17 cellular contexts compared by ENCODE assay signal in the genomic region with DNA sequence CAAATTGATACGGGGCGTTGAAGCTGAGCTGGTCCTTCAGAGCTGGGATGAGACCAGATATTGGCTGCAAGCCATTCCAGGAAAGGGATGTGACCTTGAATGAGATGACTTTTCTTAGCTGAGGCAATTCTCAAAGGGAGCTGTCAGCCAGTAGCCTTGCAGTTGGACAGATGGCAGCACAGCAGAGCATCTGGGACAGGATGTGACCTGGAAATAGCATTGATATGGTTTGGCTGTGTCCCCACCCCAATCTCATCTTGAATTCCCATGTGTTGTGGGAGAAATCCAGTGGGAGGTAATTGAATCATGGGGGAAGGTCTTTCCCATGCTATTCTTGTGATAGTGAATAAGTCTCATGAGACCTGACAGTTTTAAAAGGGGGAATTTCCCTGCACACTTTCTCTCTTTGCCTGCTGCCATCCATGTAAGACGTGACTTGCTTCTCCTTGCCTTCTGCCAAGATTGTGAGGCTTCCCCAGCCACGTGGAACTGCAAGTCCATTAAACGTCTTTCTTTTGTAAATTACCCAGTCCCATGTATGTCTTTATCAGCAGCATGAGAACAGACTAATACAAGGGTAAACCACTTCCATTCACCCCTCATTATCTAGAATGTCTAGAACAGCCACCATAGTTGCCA.
"Had no signal": no experiment of that assay in that cellular context is flagged by ENCODE, and none has a peak within 500 bp of the region (broad histone marks: within the 10 kb centered on the region; RNA-seq: fewer than 3 reads in every experiment).

No MANE protein-coding gene starts in this region.

- ATAC-seq: activated CD8-positive, alpha-beta memory T cell treated with anti-CD3 and anti-CD28 coated beads, Interleukin-2, amount 10 ng/mL, durations not matched to agents 7 days and 5 days; activated naive CD8-positive, alpha-beta T cell treated with anti-CD3 and anti-CD28 coated beads, Interleukin-2, amount 50 U/mL, for 24 hours; left lobe of liver; stimulated activated naive B cell treated with anti-CD40 and anti-IgM and Interleukin-4, amounts not matched to agents 10 μg/mL and 1 μg/mL and 100 μg/mL, for 72 hours; T-helper 17 cell had no signal

- H3K9me3 ChIP-seq: colonic mucosa, thyroid gland had no signal

- H3K4me1 ChIP-seq: colonic mucosa, thyroid gland had no signal

- H3K4me3 ChIP-seq: colonic mucosa, thyroid gland had no signal

- H3K27me3 ChIP-seq: colonic mucosa, thyroid gland had no signal

- DNase-seq: activated CD4-positive, alpha-beta memory T cell treated with anti-CD3 and anti-CD28 coated beads for 36 hours; activated CD8-positive, alpha-beta memory T cell treated with anti-CD3 and anti-CD28 coated beads, Interleukin-2, amount 10 ng/mL, durations not matched to agents 7 days and 5 days; activated naive CD4-positive, alpha-beta T cell treated with Interleukin-2 at 50 U/mL for 16 hours; activated naive CD8-positive, alpha-beta T cell treated with anti-CD3 and anti-CD28 coated beads, Interleukin-2, amount 50 U/mL, for 24 hours; anterior cingulate cortex; colonic mucosa; endodermal cell; foreskin fibroblast; mammary epithelial cell; midbrain; stimulated activated CD4-positive, alpha-beta T cell treated with anti-CD3 and anti-CD28 coated beads, Interleukin-4, amount 100 ng/mL, for 4 hours; stimulated activated naive B cell treated with anti-CD40 and anti-IgM and Interleukin-4, amounts not matched to agents 10 μg/mL and 1 μg/mL and 100 μg/mL, for 72 hours; T-helper 17 cell; thyroid gland had no signal

- H3K36me3 ChIP-seq: colonic mucosa, thyroid gland had no signal

- H3K27ac ChIP-seq: colonic mucosa, epithelial cell of prostate, thyroid gland had no signal

- FAIRE-seq: keratinocyte had no signal
